ENCODE assay signal across 18 cellular contexts in the genomic region with DNA sequence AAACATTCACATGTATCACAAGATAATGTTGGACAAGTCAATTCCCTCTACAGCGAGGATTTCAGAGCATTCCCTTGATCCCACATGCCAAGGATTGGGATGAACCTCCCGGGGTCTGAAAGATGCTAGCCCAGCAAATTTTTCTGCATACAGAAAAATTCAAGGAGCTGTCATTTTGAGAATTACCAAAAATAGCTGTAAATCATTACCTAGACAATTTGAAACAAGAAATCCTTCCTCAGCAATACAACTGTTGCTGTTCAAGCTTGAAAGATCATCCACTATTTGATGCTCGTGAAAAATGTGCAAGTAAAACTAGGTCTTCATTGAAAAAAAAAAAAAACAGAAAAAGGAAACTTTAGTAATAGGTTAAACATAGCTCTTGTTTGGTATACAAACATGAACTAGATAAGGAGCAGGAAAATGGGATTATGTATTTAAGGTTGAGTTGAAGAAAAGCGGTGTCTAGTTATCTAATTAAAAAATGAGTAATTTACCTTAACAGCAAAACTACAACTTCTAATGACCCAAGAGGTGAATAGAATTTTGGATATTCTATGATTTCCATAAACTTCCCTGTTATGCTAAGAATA.
"Had no signal": no experiment of that assay in that cellular context is flagged by ENCODE, and none has a peak within 500 bp of the region (broad histone marks: within the 10 kb centered on the region; RNA-seq: fewer than 3 reads in every experiment).

No MANE protein-coding gene starts in this region.

- H3K27me3 ChIP-seq: tibial artery, vagina had no signal

- H3K9me3 ChIP-seq: neutrophil, tibial artery, vagina had no signal

- H3K27ac ChIP-seq: neutrophil, vagina had no signal

- DNase-seq: activated CD4-positive, alpha-beta T cell treated with anti-CD3 and anti-CD28 coated beads for 1 hour; activated CD4-positive, alpha-beta T cell treated with anti-CD3 and anti-CD28 coated beads, Interleukin-2, amount 50 U/mL, for 48 hours; activated gamma-delta T cell; activated T-cell treated with anti-CD3 and anti-CD28 coated beads, Interleukin-2, amount 50 U/mL, for 4 hours; central memory CD4-positive, alpha-beta T cell; cortex of kidney; effector CD4-positive, alpha-beta T cell; foreskin melanocyte; naive thymus-derived CD4-positive, alpha-beta T cell; posterior cingulate gyrus; stimulated activated CD4-positive, alpha-beta T cell treated with anti-CD3 and anti-CD28 coated beads, Interleukin-2, amount 100 ng/mL, for 48 hours; T-cell; T-helper 9 cell; tibial artery had no signal

- ATAC-seq: activated naive CD4-positive, alpha-beta T cell treated with anti-CD3 and anti-CD28 coated beads, Interleukin-2, amount 50 U/mL, for 72 hours; activated T-cell treated with anti-CD3 and anti-CD28 coated beads, Interleukin-2, amount 50 U/mL, for 4 hours; naive thymus-derived CD4-positive, alpha-beta T cell; stimulated activated memory B cell treated with anti-CD40 and anti-IgM and Interleukin-4, amounts not matched to agents 10 μg/mL and 1 μg/mL and 100 μg/mL, for 72 hours; T-cell had no signal

- H3K36me3 ChIP-seq: neutrophil, vagina had no signal

- H3K4me3 ChIP-seq: tibial artery, vagina had no signal
